In genomic region chr2:88245109-88245508, GRCh38 we compare ENCODE assay signal across 1 cellular context.
A peak's percentile ranks its signal among the peaks of the same experiment; 100 is the strongest.
TF ChIP-seq lines count a peak whose summit lies in the region.

No MANE protein-coding gene starts in this region.

TF ChIP-seq in HEK293, 187 proteins besides CTCF, POLR2A, EP300 and RAD21 (continued from another document and continues in another):
- TF ChIP-seq KLF17 (tag by site-specific recombination; IDR thresholded peaks at IDR 0.05) (no peak), KLF1 (tag by site-specific recombination; IDR thresholded peaks at IDR 0.05) (no peak), INSM2 (tag by site-specific recombination; IDR thresholded peaks at IDR 0.05) (no peak), ZBTB8A (tag by site-specific recombination; IDR thresholded peaks at IDR 0.05) (no peak), ZNF76 (tag by site-specific recombination; IDR thresholded peaks at IDR 0.05; ENCODE audit: borderline replicate concordance, low read depth) (no peak), ZNF274 (IDR thresholded peaks at IDR 0.05; ENCODE audit: low read length) (no peak), ZNF274 (tag by site-specific recombination; IDR thresholded peaks at IDR 0.05; ENCODE audit: borderline replicate concordance) (no peak), GLIS1 (tag by site-specific recombination; IDR thresholded peaks at IDR 0.05) (no peak), ZNF555 (tag by site-specific recombination; conservative IDR thresholded peaks at IDR 0.05) (peak; percentile 35), ZNF350 (tag by site-specific recombination; IDR thresholded peaks at IDR 0.05) (no peak), KLF16 (tag by site-specific recombination; IDR thresholded peaks at IDR 0.05) (no peak), ZNF335 (tag by site-specific recombination; conservative IDR thresholded peaks at IDR 0.05) (no peak), ZNF214 (tag by site-specific recombination; IDR thresholded peaks at IDR 0.05; ENCODE audit: borderline replicate concordance) (no peak), ZEB2 (tag by site-specific recombination; IDR thresholded peaks at IDR 0.05) (no peak), ZNF501 (tag by site-specific recombination; IDR thresholded peaks at IDR 0.05) (no peak), ZNF837 (tag by site-specific recombination; IDR thresholded peaks at IDR 0.05) (no peak), ZNF155 (tag by site-specific recombination; IDR thresholded peaks at IDR 0.05) (no peak), ZNF280D (tag by site-specific recombination; IDR thresholded peaks at IDR 0.05) (no peak), ZNF19 (tag by site-specific recombination; IDR thresholded peaks at IDR 0.05; ENCODE audit: low read depth) (no peak), ZFP3 (tag by site-specific recombination; IDR thresholded peaks at IDR 0.05; ENCODE audit: low read depth) (no peak), ZNF202 (tag by site-specific recombination; IDR thresholded peaks at IDR 0.05; ENCODE audit: borderline replicate concordance) (no peak), ZNF324 (tag by site-specific recombination; IDR thresholded peaks at IDR 0.05) (no peak), ZNF394 (tag by site-specific recombination; IDR thresholded peaks at IDR 0.05; ENCODE audit: borderline replicate concordance) (peak; percentile 62; the same call in 1 of the 2 replicates), ZNF621 (tag by site-specific recombination; IDR thresholded peaks at IDR 0.05) (no peak), PATZ1 (tag by site-specific recombination; IDR thresholded peaks at IDR 0.05) (no peak)
- TF ChIP-seq, protein P1, sequence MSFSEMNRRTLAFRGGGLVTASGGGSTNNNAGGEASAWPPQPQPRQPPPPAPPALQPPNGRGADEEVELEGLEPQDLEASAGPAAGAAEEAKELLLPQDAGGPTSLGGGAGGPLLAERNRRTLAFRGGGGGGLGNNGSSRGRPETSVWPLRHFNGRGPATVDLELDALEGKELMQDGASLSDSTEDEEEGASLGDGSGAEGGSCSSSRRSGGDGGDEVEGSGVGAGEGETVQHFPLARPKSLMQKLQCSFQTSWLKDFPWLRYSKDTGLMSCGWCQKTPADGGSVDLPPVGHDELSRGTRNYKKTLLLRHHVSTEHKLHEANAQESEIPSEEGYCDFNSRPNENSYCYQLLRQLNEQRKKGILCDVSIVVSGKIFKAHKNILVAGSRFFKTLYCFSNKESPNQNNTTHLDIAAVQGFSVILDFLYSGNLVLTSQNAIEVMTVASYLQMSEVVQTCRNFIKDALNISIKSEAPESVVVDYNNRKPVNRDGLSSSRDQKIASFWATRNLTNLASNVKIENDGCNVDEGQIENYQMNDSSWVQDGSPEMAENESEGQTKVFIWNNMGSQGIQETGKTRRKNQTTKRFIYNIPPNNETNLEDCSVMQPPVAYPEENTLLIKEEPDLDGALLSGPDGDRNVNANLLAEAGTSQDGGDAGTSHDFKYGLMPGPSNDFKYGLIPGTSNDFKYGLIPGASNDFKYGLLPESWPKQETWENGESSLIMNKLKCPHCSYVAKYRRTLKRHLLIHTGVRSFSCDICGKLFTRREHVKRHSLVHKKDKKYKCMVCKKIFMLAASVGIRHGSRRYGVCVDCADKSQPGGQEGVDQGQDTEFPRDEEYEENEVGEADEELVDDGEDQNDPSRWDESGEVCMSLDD (tag by site-specific recombination; IDR thresholded peaks at IDR 0.05) = no peak
- TF ChIP-seq, protein P2, sequence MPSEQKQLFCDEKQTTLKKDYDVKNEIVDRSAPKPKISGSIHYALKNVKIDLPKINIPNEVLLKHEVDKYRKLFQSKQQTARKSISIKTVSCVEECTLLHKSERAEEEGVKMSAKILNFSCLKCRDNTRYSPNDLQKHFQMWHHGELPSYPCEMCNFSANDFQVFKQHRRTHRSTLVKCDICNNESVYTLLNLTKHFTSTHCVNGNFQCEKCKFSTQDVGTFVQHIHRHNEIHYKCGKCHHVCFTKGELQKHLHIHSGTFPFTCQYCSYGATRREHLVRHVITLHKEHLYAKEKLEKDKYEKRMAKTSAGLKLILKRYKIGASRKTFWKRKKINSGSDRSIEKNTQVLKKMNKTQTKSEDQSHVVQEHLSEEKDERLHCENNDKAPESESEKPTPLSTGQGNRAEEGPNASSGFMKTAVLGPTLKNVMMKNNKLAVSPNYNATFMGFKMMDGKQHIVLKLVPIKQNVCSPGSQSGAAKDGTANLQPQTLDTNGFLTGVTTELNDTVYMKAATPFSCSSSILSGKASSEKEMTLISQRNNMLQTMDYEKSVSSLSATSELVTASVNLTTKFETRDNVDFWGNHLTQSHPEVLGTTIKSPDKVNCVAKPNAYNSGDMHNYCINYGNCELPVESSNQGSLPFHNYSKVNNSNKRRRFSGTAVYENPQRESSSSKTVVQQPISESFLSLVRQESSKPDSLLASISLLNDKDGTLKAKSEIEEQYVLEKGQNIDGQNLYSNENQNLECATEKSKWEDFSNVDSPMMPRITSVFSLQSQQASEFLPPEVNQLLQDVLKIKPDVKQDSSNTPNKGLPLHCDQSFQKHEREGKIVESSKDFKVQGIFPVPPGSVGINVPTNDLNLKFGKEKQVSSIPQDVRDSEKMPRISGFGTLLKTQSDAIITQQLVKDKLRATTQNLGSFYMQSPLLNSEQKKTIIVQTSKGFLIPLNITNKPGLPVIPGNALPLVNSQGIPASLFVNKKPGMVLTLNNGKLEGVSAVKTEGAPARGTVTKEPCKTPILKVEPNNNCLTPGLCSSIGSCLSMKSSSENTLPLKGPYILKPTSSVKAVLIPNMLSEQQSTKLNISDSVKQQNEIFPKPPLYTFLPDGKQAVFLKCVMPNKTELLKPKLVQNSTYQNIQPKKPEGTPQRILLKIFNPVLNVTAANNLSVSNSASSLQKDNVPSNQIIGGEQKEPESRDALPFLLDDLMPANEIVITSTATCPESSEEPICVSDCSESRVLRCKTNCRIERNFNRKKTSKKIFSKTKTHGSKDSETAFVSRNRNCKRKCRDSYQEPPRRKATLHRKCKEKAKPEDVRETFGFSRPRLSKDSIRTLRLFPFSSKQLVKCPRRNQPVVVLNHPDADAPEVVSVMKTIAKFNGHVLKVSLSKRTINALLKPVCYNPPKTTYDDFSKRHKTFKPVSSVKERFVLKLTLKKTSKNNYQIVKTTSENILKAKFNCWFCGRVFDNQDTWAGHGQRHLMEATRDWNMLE (tag by site-specific recombination; conservative IDR thresholded peaks at IDR 0.05; ENCODE audit: low read depth) = peak; percentile 60; the same call in 1 of the 2 replicates
- TF ChIP-seq, protein P3, sequence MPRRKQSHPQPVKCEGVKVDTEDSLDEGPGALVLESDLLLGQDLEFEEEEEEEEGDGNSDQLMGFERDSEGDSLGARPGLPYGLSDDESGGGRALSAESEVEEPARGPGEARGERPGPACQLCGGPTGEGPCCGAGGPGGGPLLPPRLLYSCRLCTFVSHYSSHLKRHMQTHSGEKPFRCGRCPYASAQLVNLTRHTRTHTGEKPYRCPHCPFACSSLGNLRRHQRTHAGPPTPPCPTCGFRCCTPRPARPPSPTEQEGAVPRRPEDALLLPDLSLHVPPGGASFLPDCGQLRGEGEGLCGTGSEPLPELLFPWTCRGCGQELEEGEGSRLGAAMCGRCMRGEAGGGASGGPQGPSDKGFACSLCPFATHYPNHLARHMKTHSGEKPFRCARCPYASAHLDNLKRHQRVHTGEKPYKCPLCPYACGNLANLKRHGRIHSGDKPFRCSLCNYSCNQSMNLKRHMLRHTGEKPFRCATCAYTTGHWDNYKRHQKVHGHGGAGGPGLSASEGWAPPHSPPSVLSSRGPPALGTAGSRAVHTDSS (tag by site-specific recombination; IDR thresholded peaks at IDR 0.05) = no peak
- TF ChIP-seq, protein P4, sequence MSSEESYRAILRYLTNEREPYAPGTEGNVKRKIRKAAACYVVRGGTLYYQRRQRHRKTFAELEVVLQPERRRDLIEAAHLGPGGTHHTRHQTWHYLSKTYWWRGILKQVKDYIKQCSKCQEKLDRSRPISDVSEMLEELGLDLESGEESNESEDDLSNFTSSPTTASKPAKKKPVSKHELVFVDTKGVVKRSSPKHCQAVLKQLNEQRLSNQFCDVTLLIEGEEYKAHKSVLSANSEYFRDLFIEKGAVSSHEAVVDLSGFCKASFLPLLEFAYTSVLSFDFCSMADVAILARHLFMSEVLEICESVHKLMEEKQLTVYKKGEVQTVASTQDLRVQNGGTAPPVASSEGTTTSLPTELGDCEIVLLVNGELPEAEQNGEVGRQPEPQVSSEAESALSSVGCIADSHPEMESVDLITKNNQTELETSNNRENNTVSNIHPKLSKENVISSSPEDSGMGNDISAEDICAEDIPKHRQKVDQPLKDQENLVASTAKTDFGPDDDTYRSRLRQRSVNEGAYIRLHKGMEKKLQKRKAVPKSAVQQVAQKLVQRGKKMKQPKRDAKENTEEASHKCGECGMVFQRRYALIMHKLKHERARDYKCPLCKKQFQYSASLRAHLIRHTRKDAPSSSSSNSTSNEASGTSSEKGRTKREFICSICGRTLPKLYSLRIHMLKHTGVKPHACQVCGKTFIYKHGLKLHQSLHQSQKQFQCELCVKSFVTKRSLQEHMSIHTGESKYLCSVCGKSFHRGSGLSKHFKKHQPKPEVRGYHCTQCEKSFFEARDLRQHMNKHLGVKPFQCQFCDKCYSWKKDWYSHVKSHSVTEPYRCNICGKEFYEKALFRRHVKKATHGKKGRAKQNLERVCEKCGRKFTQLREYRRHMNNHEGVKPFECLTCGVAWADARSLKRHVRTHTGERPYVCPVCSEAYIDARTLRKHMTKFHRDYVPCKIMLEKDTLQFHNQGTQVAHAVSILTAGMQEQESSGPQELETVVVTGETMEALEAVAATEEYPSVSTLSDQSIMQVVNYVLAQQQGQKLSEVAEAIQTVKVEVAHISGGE (tag by site-specific recombination; conservative IDR thresholded peaks at IDR 0.05; ENCODE audit: low read depth) = 0 out of 2 replicates have a peak, but pooled peaks have one; percentile 36
- TF ChIP-seq, protein P5, sequence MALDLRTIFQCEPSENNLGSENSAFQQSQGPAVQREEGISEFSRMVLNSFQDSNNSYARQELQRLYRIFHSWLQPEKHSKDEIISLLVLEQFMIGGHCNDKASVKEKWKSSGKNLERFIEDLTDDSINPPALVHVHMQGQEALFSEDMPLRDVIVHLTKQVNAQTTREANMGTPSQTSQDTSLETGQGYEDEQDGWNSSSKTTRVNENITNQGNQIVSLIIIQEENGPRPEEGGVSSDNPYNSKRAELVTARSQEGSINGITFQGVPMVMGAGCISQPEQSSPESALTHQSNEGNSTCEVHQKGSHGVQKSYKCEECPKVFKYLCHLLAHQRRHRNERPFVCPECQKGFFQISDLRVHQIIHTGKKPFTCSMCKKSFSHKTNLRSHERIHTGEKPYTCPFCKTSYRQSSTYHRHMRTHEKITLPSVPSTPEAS (tag by site-specific recombination; IDR thresholded peaks at IDR 0.05) = no peak
- TF ChIP-seq, protein P6, sequence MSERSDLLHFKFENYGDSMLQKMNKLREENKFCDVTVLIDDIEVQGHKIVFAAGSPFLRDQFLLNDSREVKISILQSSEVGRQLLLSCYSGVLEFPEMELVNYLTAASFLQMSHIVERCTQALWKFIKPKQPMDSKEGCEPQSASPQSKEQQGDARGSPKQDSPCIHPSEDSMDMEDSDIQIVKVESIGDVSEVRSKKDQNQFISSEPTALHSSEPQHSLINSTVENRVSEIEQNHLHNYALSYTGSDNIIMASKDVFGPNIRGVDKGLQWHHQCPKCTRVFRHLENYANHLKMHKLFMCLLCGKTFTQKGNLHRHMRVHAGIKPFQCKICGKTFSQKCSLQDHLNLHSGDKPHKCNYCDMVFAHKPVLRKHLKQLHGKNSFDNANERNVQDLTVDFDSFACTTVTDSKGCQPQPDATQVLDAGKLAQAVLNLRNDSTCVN (tag by site-specific recombination; optimal IDR thresholded peaks at IDR 0.05) = no peak
